Comparison of ENCODE assay signal across 21 cellular contexts in genomic region chr10:60197206-60197605, GRCh38.
DNase-seq lines count a peak whose midpoint lies in the region; ATAC-seq and TF ChIP-seq lines count a peak whose summit lies in the region.
"Had no signal": no experiment of that assay in that cellular context is flagged by ENCODE, and none has a peak within 500 bp of the region (broad histone marks: within the 10 kb centered on the region; RNA-seq: fewer than 3 reads in every experiment).

No MANE protein-coding gene starts in this region.

- ATAC-seq in GM18907 (IDR thresholded peaks at IDR 0.05; ENCODE audit: unreplicated experiment): no peak
- ATAC-seq: CD8-positive, alpha-beta T cell had no signal

- no peak for TF ChIP-seq POLR2A in adrenal gland (IDR thresholded peaks at IDR 0.05)

- POLR2A ChIA-PET in CD8-positive, alpha-beta memory T cell (lab: Charles Lee): no interaction called here

- no peaks in the 10 kb centered on the region for H3K27me3 ChIP-seq in adrenal gland
- H3K27me3 ChIP-seq in CD8-positive, alpha-beta memory T cell (ENCODE audit: insufficient read depth, low read length, poor library complexity, severe bottlenecking): no peaks in the 10 kb centered on the region
- H3K27me3 ChIP-seq: BLaER1 had no signal

- H3K36me3 ChIP-seq in mesodermal cell (ENCODE audit: control insufficient read depth, insufficient read depth, low read length): peaks cover 3% of the 10 kb centered on the region
- H3K36me3 ChIP-seq in adrenal gland (replicated peaks in 1 of 2): no peaks in the 10 kb centered on the region
- peaks cover 13% of the 10 kb centered on the region for H3K36me3 ChIP-seq in CD8-positive, alpha-beta memory T cell (ENCODE audit: insufficient read depth, low read length)
- H3K36me3 ChIP-seq: BLaER1 had no signal

- H3K27ac Mint-ChIP-seq in CD8-positive, alpha-beta memory T cell: no peak overlapping the region
- no peak overlapping the region for H3K27ac Mint-ChIP-seq in chondrocyte (ENCODE audit: unreplicated experiment)
- H3K27ac Mint-ChIP-seq: B cell; CD4-positive, CD25-positive, alpha-beta regulatory T cell; CD8-positive, alpha-beta T cell had no signal

- H3K4me3 Mint-ChIP-seq in CD8-positive, alpha-beta memory T cell: no peak overlapping the region
- H3K4me3 Mint-ChIP-seq in chondrocyte (ENCODE audit: unreplicated experiment): no peak overlapping the region
- H3K4me3 Mint-ChIP-seq: B cell; CD4-positive, CD25-positive, alpha-beta regulatory T cell; CD8-positive, alpha-beta T cell had no signal

- H3K27me3 Mint-ChIP-seq in CD8-positive, alpha-beta memory T cell: peaks cover 0 to 8% of the 10 kb centered on the region in 2 donors
- no peaks in the 10 kb centered on the region for H3K27me3 Mint-ChIP-seq in chondrocyte (ENCODE audit: low read depth)
- H3K27me3 Mint-ChIP-seq: B cell; CD4-positive, CD25-positive, alpha-beta regulatory T cell had no signal

- peak overlapping the region; percentile 43 for H3K27ac ChIP-seq in mesodermal cell (ENCODE audit: low read depth, low read length, severe bottlenecking)
- no peak overlapping the region for H3K27ac ChIP-seq in adrenal gland
- H3K27ac ChIP-seq in CD8-positive, alpha-beta memory T cell (ENCODE audit: low read depth, low read length): no peak overlapping the region
- H3K27ac ChIP-seq: 22Rv1, BLaER1, C4-2B, GM23248 had no signal

- no peaks in the 10 kb centered on the region for H3K4me1 Mint-ChIP-seq in CD8-positive, alpha-beta memory T cell
- H3K4me1 Mint-ChIP-seq in chondrocyte (ENCODE audit: low read depth): peaks cover 25% of the 10 kb centered on the region
- H3K4me1 Mint-ChIP-seq: B cell; CD4-positive, CD25-positive, alpha-beta regulatory T cell had no signal

- CTCF ChIA-PET in CD8-positive, alpha-beta memory T cell (lab: Charles Lee): no interaction called here

- no peak overlapping the region for H3K4me3 ChIP-seq in fibroblast of mammary gland (ENCODE audit: control insufficient read depth, low read depth, low read length)
- no peak overlapping the region for H3K4me3 ChIP-seq in mesodermal cell (ENCODE audit: extremely low read depth, insufficient read depth, low read length, poor library complexity, severe bottlenecking)
- H3K4me3 ChIP-seq in retinal pigment epithelial cell (ENCODE audit: low read length): no peak overlapping the region
- H3K4me3 ChIP-seq in adrenal gland: no peak overlapping the region
- H3K4me3 ChIP-seq in CD8-positive, alpha-beta memory T cell (ENCODE audit: low read length): no peak overlapping the region
- H3K4me3 ChIP-seq: BLaER1, GM23248 had no signal

- intact Hi-C loops in adrenal gland (cut with DNase I): no loop called here

- H3K9me3 Mint-ChIP-seq in CD8-positive, alpha-beta memory T cell: no peaks in the 10 kb centered on the region
- no peaks in the 10 kb centered on the region for H3K9me3 Mint-ChIP-seq in chondrocyte (ENCODE audit: low read depth)
- H3K9me3 Mint-ChIP-seq: CD4-positive, CD25-positive, alpha-beta regulatory T cell; CD8-positive, alpha-beta T cell had no signal

- H3K9me3 ChIP-seq in mesodermal cell (ENCODE audit: control insufficient read depth, low read length) (no peaks in the 10 kb centered on the region), adrenal gland (replicated peaks in 1 of 3) (no peaks in the 10 kb centered on the region)
- no peaks in the 10 kb centered on the region for H3K9me3 ChIP-seq in CD8-positive, alpha-beta memory T cell (ENCODE audit: low read length)
- H3K9me3 ChIP-seq: BLaER1 had no signal

- H3K36me3 Mint-ChIP-seq in CD8-positive, alpha-beta memory T cell: peaks cover 4 to 30% (median 7%) of the 10 kb centered on the region in 3 donors
- H3K36me3 Mint-ChIP-seq in chondrocyte (ENCODE audit: low read depth): peaks cover 12% of the 10 kb centered on the region
- H3K36me3 Mint-ChIP-seq: CD4-positive, CD25-positive, alpha-beta regulatory T cell had no signal

- H3K4me1 ChIP-seq in mesodermal cell (ENCODE audit: control insufficient read depth, insufficient read depth, low read length, poor library complexity, severe bottlenecking): peaks cover 10% of the 10 kb centered on the region
- no peaks in the 10 kb centered on the region for H3K4me1 ChIP-seq in adrenal gland (replicated peaks in 1 of 2)
- H3K4me1 ChIP-seq in CD8-positive, alpha-beta memory T cell (ENCODE audit: insufficient read depth, low read length): no peaks in the 10 kb centered on the region
- H3K4me1 ChIP-seq: BLaER1 had no signal

- no peak for TF ChIP-seq CTCF in fibroblast of mammary gland (conservative IDR thresholded peaks at IDR 0.05; ENCODE audit: control insufficient read depth, insufficient read depth, low read depth, low read length)
- TF ChIP-seq CTCF in retinal pigment epithelial cell (conservative IDR thresholded peaks at IDR 0.05; ENCODE audit: low read depth, low read length): no peak
- TF ChIP-seq CTCF in adrenal gland (IDR thresholded peaks at IDR 0.05): no peak
- TF ChIP-seq CTCF in chondrocyte (IDR thresholded peaks at IDR 0.05): no peak

- DNase-seq in HT1080 (ENCODE audit: low read depth): peak; percentile 24
- peak; percentile 34 for DNase-seq in fibroblast of mammary gland (ENCODE audit: low read depth)
- peak; percentile 54 for DNase-seq in retinal pigment epithelial cell (ENCODE audit: low read depth)
- no peak for DNase-seq in adrenal gland
- DNase-seq in CD8-positive, alpha-beta memory T cell: no peak
- DNase-seq in chondrocyte (ENCODE audit: low spot score): no peak
- DNase-seq: Calu3; CD4-positive, CD25-positive, alpha-beta regulatory T cell; CD8-positive, alpha-beta T cell; DMS53; DMS79 treated with DMSO at 0.1 percent for 48 hours; GF-D8; GM23248; H7; HCEC 1CT had no signal

- 83 to 100% methylated on average over 2 to 3 of the region's 3 CpGs for WGBS in mesodermal cell (ENCODE audit: insufficient coverage in 2 of 2), 2 experiments
- 55 to 70% (median 61%) methylated on average over 3 of the region's 3 CpGs for WGBS in adrenal gland, 4 donors

Comparison
In these comparisons a context has a peak if more than half of its experiments do, and no peak if none do; other contexts are left out.
1. DNase-seq: peak in HT1080 (single experiment), fibroblast of mammary gland (single experiment) and retinal pigment epithelial cell (single experiment); none in adrenal gland (0 of 7), CD8-positive, alpha-beta memory T cell (0 of 5) and chondrocyte (single experiment).